ENCODE assay signal across 3 cellular contexts in genomic region chr19:1685046-1685445, GRCh38.
TF ChIP-seq lines count a peak whose summit lies in the region.

No MANE protein-coding gene starts in this region.

TF ChIP-seq in SK-N-SH, 30 proteins besides CTCF, POLR2A, EP300 and RAD21 (continued from another document):
- TF ChIP-seq NFIC (IDR thresholded peaks at IDR 0.05; ENCODE audit: borderline replicate concordance) (no peak), POLR2AphosphoS5 (IDR thresholded peaks at IDR 0.05; ENCODE audit: low read depth, low read length) (no peak), MXI1 (IDR thresholded peaks at IDR 0.05; ENCODE audit: low read depth, low read length) (no peak), TAF1 (IDR thresholded peaks at IDR 0.05; ENCODE audit: borderline replicate concordance, low read depth, low read length) (no peak), FOXM1 (IDR thresholded peaks at IDR 0.05; ENCODE audit: low read depth) (no peak), RFX5 (IDR thresholded peaks at IDR 0.05; ENCODE audit: low read length) (no peak), SIN3A (IDR thresholded peaks at IDR 0.05; ENCODE audit: borderline replicate concordance, low read depth, low read length) (no peak), RCOR1 (IDR thresholded peaks at IDR 0.05; ENCODE audit: low read length) (no peak), GABPA (IDR thresholded peaks at IDR 0.05; ENCODE audit: low read depth) (no peak), IRF3 (IDR thresholded peaks at IDR 0.05; ENCODE audit: low read depth, low read length) (no peak), CHD2 (IDR thresholded peaks at IDR 0.05; ENCODE audit: low read length, partially characterized antibody) (no peak), JUND (IDR thresholded peaks at IDR 0.05) (no peak), YY1 (IDR thresholded peaks at IDR 0.05; ENCODE audit: low read depth) (no peak), SMC3 (IDR thresholded peaks at IDR 0.05; ENCODE audit: low read depth, low read length) (no peak), USF2 (IDR thresholded peaks at IDR 0.05; ENCODE audit: borderline replicate concordance, low read depth, low read length) (no peak), EZH2phosphoT487 (IDR thresholded peaks at IDR 0.05; ENCODE audit: borderline replicate concordance, low read depth) (no peak)

TF ChIP-seq in SK-N-SH treated with all-trans-retinoic acid at 6 μM for 48 hours, 23 proteins besides CTCF, POLR2A, EP300 and RAD21 (continued from another document):
- TF ChIP-seq TSHZ2 (CRISPR knock-in tag; IDR thresholded peaks at IDR 0.05) (no peak), ZNF8 (CRISPR knock-in tag; IDR thresholded peaks at IDR 0.05) (no peak), POU6F1 (CRISPR knock-in tag; IDR thresholded peaks at IDR 0.05; ENCODE audit: borderline replicate concordance, low read depth) (no peak), ESRRG (CRISPR knock-in tag; IDR thresholded peaks at IDR 0.05) (no peak), GLIS3 (CRISPR knock-in tag; IDR thresholded peaks at IDR 0.05) (no peak), ISL1 (CRISPR knock-in tag; IDR thresholded peaks at IDR 0.05) (no peak), OSR1 (CRISPR knock-in tag; IDR thresholded peaks at IDR 0.05) (no peak), ARNTL (CRISPR knock-in tag; IDR thresholded peaks at IDR 0.05; ENCODE audit: borderline replicate concordance, low read depth) (no peak), PATZ1 (CRISPR knock-in tag; IDR thresholded peaks at IDR 0.05; ENCODE audit: borderline replicate concordance) (no peak), CREB5 (CRISPR knock-in tag; IDR thresholded peaks at IDR 0.05; ENCODE audit: low read depth) (no peak), ZC3H10 (CRISPR knock-in tag; IDR thresholded peaks at IDR 0.05) (no peak), BACH2 (CRISPR knock-in tag; IDR thresholded peaks at IDR 0.05; ENCODE audit: borderline replicate concordance) (no peak), PPARA (CRISPR knock-in tag; IDR thresholded peaks at IDR 0.05; ENCODE audit: borderline replicate concordance) (no peak), TCF4 (CRISPR knock-in tag; IDR thresholded peaks at IDR 0.05; ENCODE audit: borderline replicate concordance) (no peak)

TF ChIP-seq in K562, 482 proteins besides CTCF, POLR2A, EP300 and RAD21 (continued from another document):
- TF ChIP-seq CTBP1 (IDR thresholded peaks at IDR 0.05; ENCODE audit: borderline replicate concordance) (0 out of 2 replicates have a peak, but pooled peaks have one; percentile 15), TEAD4 (IDR thresholded peaks at IDR 0.05; ENCODE audit: low read length) (0 out of 2 replicates have a peak, but pooled peaks have one; percentile 34), TEAD4 (CRISPR knock-in tag; IDR thresholded peaks at IDR 0.05; ENCODE audit: borderline replicate concordance) (no peak), TCF3 (CRISPR knock-in tag; IDR thresholded peaks at IDR 0.05) (peak; percentile 76), SMARCE1 (IDR thresholded peaks at IDR 0.05) (peak; percentile 52; the same call in 1 of the 2 replicates), TFAP4 (CRISPR knock-in tag; IDR thresholded peaks at IDR 0.05; ENCODE audit: borderline replicate concordance) (peak; percentile 41; the same call in 1 of the 2 replicates), TAL1 (IDR thresholded peaks at IDR 0.05) (peak; percentile 28; the same call in 1 of the 2 replicates), ZNF239 (CRISPR knock-in tag; IDR thresholded peaks at IDR 0.05) (no peak), SMARCA4 (IDR thresholded peaks at IDR 0.05) (peak; percentile 59), KAT8 (IDR thresholded peaks at IDR 0.05; ENCODE audit: low read depth) (no peak), ZNF311 (CRISPR knock-in tag; IDR thresholded peaks at IDR 0.05) (no peak), PATZ1 (CRISPR knock-in tag; IDR thresholded peaks at IDR 0.05; ENCODE audit: borderline replicate concordance) (no peak), ZSCAN29 (IDR thresholded peaks at IDR 0.05) (peak; percentile 79), NRF1 (conservative IDR thresholded peaks at IDR 0.05 in 1 of 2, IDR thresholded peaks at IDR 0.05 in 1 of 2) (peak in 1 of 2 experiments; percentile 7; a peak in 1 of 4 replicates), TSHZ1 (CRISPR knock-in tag; IDR thresholded peaks at IDR 0.05) (no peak), BHLHE40 (IDR thresholded peaks at IDR 0.05; ENCODE audit: low read length) (peak; percentile 79), L3MBTL2 (IDR thresholded peaks at IDR 0.05) (peak; percentile 41; the same call in 1 of the 2 replicates), CBFA2T3 (IDR thresholded peaks at IDR 0.05) (peak; percentile 48; the same call in 1 of the 2 replicates), DPF2 (IDR thresholded peaks at IDR 0.05) (0 out of 2 replicates have a peak, but pooled peaks have one; percentile 33), ARID1B (IDR thresholded peaks at IDR 0.05) (peak; percentile 79), ZBTB7A (IDR thresholded peaks at IDR 0.05; ENCODE audit: borderline replicate concordance, control insufficient read depth, low read depth, low read length) (peak; percentile 65; the same call in 1 of the 2 replicates), MEIS2 (IDR thresholded peaks at IDR 0.05; ENCODE audit: partially characterized antibody) (peak; percentile 64), CXXC5 (CRISPR knock-in tag; IDR thresholded peaks at IDR 0.05) (peak; percentile 30; the same call in 1 of the 2 replicates), C11orf30 (IDR thresholded peaks at IDR 0.05; ENCODE audit: low read depth) (no peak), CBFA2T2 (conservative IDR thresholded peaks at IDR 0.05) (0 out of 2 replicates have a peak, but pooled peaks have one; percentile 18)
